In the genomic region with DNA sequence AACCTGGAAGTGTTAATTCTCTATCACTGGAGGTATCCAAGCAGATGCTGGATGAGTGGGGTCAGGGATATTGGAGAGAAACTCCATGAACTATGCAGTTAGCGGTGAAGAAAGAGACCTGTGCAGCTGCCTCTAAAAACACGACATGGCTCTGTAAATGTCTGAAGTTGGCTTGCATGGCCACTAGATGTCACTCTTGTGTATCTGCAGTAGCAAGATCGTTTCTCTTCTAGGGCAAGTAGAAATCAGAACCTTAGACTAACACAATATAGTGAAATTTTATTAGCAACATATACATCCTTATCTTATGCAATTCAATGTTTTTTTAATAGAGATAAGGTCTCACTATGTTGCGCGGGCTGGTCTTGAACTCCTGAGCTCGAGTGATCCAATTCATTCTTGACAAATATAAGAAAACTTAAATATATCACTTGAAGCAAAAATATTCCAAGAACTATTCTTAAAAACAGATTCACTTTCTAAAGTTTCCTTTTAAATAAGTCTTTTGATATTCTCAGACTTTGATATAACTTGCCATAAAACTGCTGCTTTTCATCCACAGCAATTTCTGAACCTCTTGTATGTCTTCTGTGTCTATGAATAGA, we compare ENCODE assay signal across 8 cellular contexts. TPM values are rescaled to one million over a fixed set of nuclear protein-coding genes. Genes with fewer than 3 reads are reported as not detected.
A peak's percentile ranks its signal among the peaks of the same experiment; 100 is the strongest.
DNase-seq lines count a peak whose midpoint lies in the region; ATAC-seq, FAIRE-seq and TF ChIP-seq lines count a peak whose summit lies in the region.

No MANE protein-coding gene starts in this region.

- H3K36me3 ChIP-seq in bronchial epithelial cell (ENCODE audit: control insufficient read depth, insufficient read depth, low read length) (no peaks in the 10 kb centered on the region), keratinocyte (ENCODE audit: control insufficient read depth in 2 of 2, extremely low read depth in 1 of 2, insufficient read depth in 2 of 2, low read length in 2 of 2) (no peaks in the 10 kb centered on the region)

- peaks cover 4% of the 10 kb centered on the region for H3K4me1 ChIP-seq in keratinocyte (ENCODE audit: control insufficient read depth, extremely low read depth, insufficient read depth, low read length)

- H2AFZ ChIP-seq in keratinocyte (ENCODE audit: control insufficient read depth, low read length): peak overlapping the region; percentile 39

- H3K27me3 ChIP-seq in bronchial epithelial cell (ENCODE audit: control insufficient read depth, insufficient read depth, low read length): no peaks in the 10 kb centered on the region
- peaks cover 11% of the 10 kb centered on the region for H3K27me3 ChIP-seq in keratinocyte (ENCODE audit: control insufficient read depth, extremely low read depth, insufficient read depth, low read length)

- no peaks in the 10 kb centered on the region for H3K79me2 ChIP-seq in keratinocyte (ENCODE audit: control insufficient read depth, insufficient read depth, low read length)

- no peaks in the 10 kb centered on the region for H3K9me1 ChIP-seq in keratinocyte (ENCODE audit: control insufficient read depth, extremely low read depth, insufficient read depth, low read length)

- peak; percentile 43 for DNase-seq in activated naive CD4-positive, alpha-beta T cell treated with Interleukin-2 at 50 U/mL for 16 hours
- DNase-seq in activated naive CD4-positive, alpha-beta T cell (lab: John Stamatoyannopoulos, UW): no peak
- DNase-seq in NCI-H1092 treated with DMSO at 0.1 percent for 48 hours (lab: John Stamatoyannopoulos, UW) (peak; percentile 84), SKM-1 (lab: John Stamatoyannopoulos, UW; ENCODE audit: unreplicated experiment) (peak; percentile 59), bronchial epithelial cell (ENCODE audit: low read depth) (peak; percentile 69), keratinocyte (ENCODE audit: low read depth, low spot score) (peak; percentile 21)
- DNase-seq in stimulated activated CD4-positive, alpha-beta T cell treated with anti-CD3 and anti-CD28 coated beads, Interleukin-2, amount 100 ng/mL, for 4 hours (ENCODE audit: low read depth): peak; percentile 32

- peak; percentile 77 for TF ChIP-seq CTCF in bronchial epithelial cell (IDR thresholded peaks at IDR 0.05; ENCODE audit: insufficient read depth, low read length, severe bottlenecking)
- peak; percentile 75 to 82 (median 78) for TF ChIP-seq CTCF in keratinocyte (optimal IDR thresholded peaks at IDR 0.05 in 1 of 3, IDR thresholded peaks at IDR 0.05 in 1 of 3, conservative IDR thresholded peaks at IDR 0.05 in 1 of 3; ENCODE audit: extremely low read depth in 1 of 3, insufficient read depth in 2 of 3, low read length in 3 of 3)

- H3K9ac ChIP-seq in keratinocyte (ENCODE audit: control insufficient read depth, extremely low read depth, insufficient read depth, low read length): no peak overlapping the region

- dilution Hi-C loops in keratinocyte (cut with MboI; ENCODE audit: extremely low pct_ligation_motif_present, low sequenced_read_pairs): no loop called here

- H3K4me3 ChIP-seq in bronchial epithelial cell (ENCODE audit: low read depth, low read length): no peak overlapping the region
- H3K4me3 ChIP-seq in keratinocyte (ENCODE audit: control insufficient read depth in 2 of 3, extremely low read depth in 1 of 3, insufficient read depth in 2 of 3, low read depth in 1 of 3, low read length in 3 of 3): no peak overlapping the region

- H3K27ac ChIP-seq in keratinocyte (ENCODE audit: control insufficient read depth, insufficient read depth, low read length): no peak overlapping the region

- ATAC-seq in GM19395 (IDR thresholded peaks at IDR 0.05; ENCODE audit: unreplicated experiment): no peak

- H3K4me2 ChIP-seq in keratinocyte (ENCODE audit: control insufficient read depth, extremely low read depth, insufficient read depth, low read depth, low read length): peak overlapping the region; percentile 11

- no peaks in the 10 kb centered on the region for H4K20me1 ChIP-seq in keratinocyte (ENCODE audit: control insufficient read depth, extremely low read depth, insufficient read depth, low read length)

- no peak for FAIRE-seq in bronchial epithelial cell (lab: Jason Lieb, UNC)
- peak; percentile 77 for FAIRE-seq in keratinocyte (lab: Jason Lieb, UNC)

- no peaks in the 10 kb centered on the region for H3K9me3 ChIP-seq in keratinocyte (ENCODE audit: control insufficient read depth, low read depth, low read length)

RNA-seq across cellular contexts. Expression of gene OR2S2, which starts 2.9 kb away (rescaled TPM):
- not detected in 2 replicates for total RNA-seq in bronchial epithelial cell
- polyA plus RNA-seq in keratinocyte: not detected in 3 replicates
- polyA plus RNA-seq in keratinocyte (2011; ENCODE audit: low read depth): not detected
- not detected in 2 replicates for polyA plus RNA-seq in keratinocyte (2011; cell fraction: cytosol; rRNA removed)
- polyA plus RNA-seq in keratinocyte (2011; cell fraction: nucleus; rRNA removed): not detected in 2 replicates
- not detected in 2 replicates for polyA plus RNA-seq in keratinocyte (2012; ENCODE audit: low replicate concordance)
- not detected in 3 replicates for polyA minus RNA-seq in keratinocyte
- not detected for polyA minus RNA-seq in keratinocyte (2011; cell fraction: cytosol; rRNA and poly(A)+ RNA removed)
- not detected in 2 replicates for polyA minus RNA-seq in keratinocyte (2011; cell fraction: nucleus; rRNA and poly(A)+ RNA removed)

RNA-seq across cellular contexts. Expression of gene SPAAR, which starts 45.8 kb away (rescaled TPM):
- total RNA-seq in bronchial epithelial cell: not detected in 2 replicates
- not detected in 3 replicates for polyA plus RNA-seq in keratinocyte
- polyA plus RNA-seq in keratinocyte (2011; ENCODE audit: low read depth): not detected
- polyA plus RNA-seq in keratinocyte (2011; cell fraction: cytosol; rRNA removed): not detected in 2 replicates
- not detected in 2 replicates for polyA plus RNA-seq in keratinocyte (2011; cell fraction: nucleus; rRNA removed)
- polyA plus RNA-seq in keratinocyte (2012; ENCODE audit: low replicate concordance): not detected in 2 replicates
- not detected in 3 replicates for polyA minus RNA-seq in keratinocyte
- not detected for polyA minus RNA-seq in keratinocyte (2011; cell fraction: cytosol; rRNA and poly(A)+ RNA removed)
- not detected in 2 replicates for polyA minus RNA-seq in keratinocyte (2011; cell fraction: nucleus; rRNA and poly(A)+ RNA removed)

RNA-seq across cellular contexts. Expression of gene HRCT1, which starts 49.0 kb away (rescaled TPM):
- 0.26 TPM in 1 of 2 replicates, not detected in the other for total RNA-seq in bronchial epithelial cell
- not detected in 3 replicates for polyA plus RNA-seq in keratinocyte
- polyA plus RNA-seq in keratinocyte (2011; ENCODE audit: low read depth): not detected
- polyA plus RNA-seq in keratinocyte (2011; cell fraction: cytosol; rRNA removed): not detected in 2 replicates
- polyA plus RNA-seq in keratinocyte (2011; cell fraction: nucleus; rRNA removed): not detected in 2 replicates
- not detected in 2 replicates for polyA plus RNA-seq in keratinocyte (2012; ENCODE audit: low replicate concordance)
- polyA minus RNA-seq in keratinocyte: not detected in 3 replicates
- polyA minus RNA-seq in keratinocyte (2011; cell fraction: cytosol; rRNA and poly(A)+ RNA removed): not detected
- polyA minus RNA-seq in keratinocyte (2011; cell fraction: nucleus; rRNA and poly(A)+ RNA removed): not detected in 2 replicates

Comparison
In these comparisons a context has a peak if more than half of its experiments do, and no peak if none do; other contexts are left out.
1. DNase-seq: peak in activated naive CD4-positive, alpha-beta T cell treated with Interleukin-2 at 50 U/mL for 16 hours (single experiment), NCI-H1092 treated with DMSO at 0.1 percent for 48 hours (single experiment), SKM-1 (single experiment), bronchial epithelial cell (single experiment), keratinocyte (single experiment) and stimulated activated CD4-positive, alpha-beta T cell treated with anti-CD3 and anti-CD28 coated beads, Interleukin-2, amount 100 ng/mL, for 4 hours (single experiment); none in activated naive CD4-positive, alpha-beta T cell (0 of 4).